Comparison of ENCODE assay signal across 12 cellular contexts in the genomic region with DNA sequence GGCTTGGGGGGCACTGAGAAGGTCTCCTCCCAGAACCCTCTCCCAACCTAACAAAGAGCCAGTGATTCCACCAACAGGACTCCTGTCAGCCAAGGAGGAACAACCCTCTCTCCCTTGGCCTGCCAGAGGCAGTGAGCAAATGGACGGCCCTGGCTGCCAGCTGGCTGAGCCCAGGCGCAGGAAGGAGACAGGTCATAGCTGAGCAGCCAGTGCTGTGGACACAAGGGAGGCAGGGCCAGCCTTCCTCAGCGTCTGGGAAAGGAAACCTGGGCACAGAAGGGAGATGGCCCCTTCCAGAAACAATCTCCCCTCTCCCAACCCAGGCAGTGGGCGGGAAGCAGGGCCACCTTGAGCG. TPM values are rescaled to one million over a fixed set of nuclear protein-coding genes. Genes with fewer than 3 reads are reported as not detected.
A peak's percentile ranks its signal among the peaks of the same experiment; 100 is the strongest.
DNase-seq lines count a peak whose midpoint lies in the region; ATAC-seq and TF ChIP-seq lines count a peak whose summit lies in the region.
"Had no signal": no experiment of that assay in that cellular context is flagged by ENCODE, and none has a peak within 500 bp of the region (broad histone marks: within the 10 kb centered on the region; RNA-seq: fewer than 3 reads in every experiment).

No MANE protein-coding gene starts in this region.

- no peak overlapping the region for H3K9ac ChIP-seq in adipocyte (ENCODE audit: low read length)

- TF ChIP-seq POLR2A in Peyer's patch (IDR thresholded peaks at IDR 0.05) = no peak

- H3K9me3 ChIP-seq in adipocyte (ENCODE audit: control insufficient read depth, low read length) (no peaks in the 10 kb centered on the region), Peyer's patch (no peaks in the 10 kb centered on the region)

- intact Hi-C loops in left ventricle myocardium superior (cut with micrococcal nuclease) = no loop called here
- intact Hi-C loops in sciatic nerve (cut with DNase I) = no loop called here

- ATAC-seq in left ventricle myocardium superior (peak; percentile 90), sciatic nerve (peak; percentile 15), HG03432 (IDR thresholded peaks at IDR 0.05; ENCODE audit: unreplicated experiment) (no peak)

- peak overlapping the region; percentile 54 for H3K4me3 ChIP-seq in adipocyte (ENCODE audit: low read length)
- peak overlapping the region in 1 of 4 donors; percentile 21 for H3K4me3 ChIP-seq in Peyer's patch
- H3K4me3 ChIP-seq: smooth muscle cell had no signal

- DNase-seq in EH (ENCODE audit: low read depth) (peak; percentile 7), adipocyte (ENCODE audit: low read depth) (no peak), left ventricle myocardium superior (peak; percentile 66), sciatic nerve (ENCODE audit: low spot score) (no peak), HT-29 (ENCODE audit: low spot score) (no peak), Peyer's patch (no peak), NCI-H748 (lab: John Stamatoyannopoulos, UW; ENCODE audit: unreplicated experiment) (no peak)
- DNase-seq: activated CD8-positive, alpha-beta T cell treated with anti-CD3 and anti-CD28 coated beads for 36 hours; cortex of kidney; H9 had no signal

- H3K27ac ChIP-seq in Peyer's patch = no peak overlapping the region

- H3K36me3 ChIP-seq in adipocyte (ENCODE audit: control insufficient read depth, insufficient read depth, low read length, severe bottlenecking) (no peaks in the 10 kb centered on the region), Peyer's patch (no peaks in the 10 kb centered on the region)

- TF ChIP-seq CTCF in Peyer's patch (IDR thresholded peaks at IDR 0.05) = no peak

- H3K4me1 ChIP-seq in adipocyte (ENCODE audit: control insufficient read depth, insufficient read depth, low read length) = peaks cover 5% of the 10 kb centered on the region
- peaks cover 0 to 14% (median 0%) of the 10 kb centered on the region in 4 donors for H3K4me1 ChIP-seq in Peyer's patch

- H3K27me3 ChIP-seq in adipocyte (replicated peaks; ENCODE audit: control insufficient read depth, insufficient read depth, low read length) (peaks cover 36% of the 10 kb centered on the region), Peyer's patch (no peaks in the 10 kb centered on the region)

RNA-seq across cellular contexts. Expression of gene MPO, which starts 2.1 kb away (rescaled TPM):
- total RNA-seq in left ventricle myocardium superior (0.42 TPM), sciatic nerve (2.0 TPM), Peyer's patch (1 to 10 TPM in 1 of 4 donors, not detected in 3; 1.7 TPM)
- not detected in 2 replicates for total RNA-seq in HT-29 (2014; rRNA removed; shearing (Covaris generic))
- total RNA-seq: activated CD8-positive, alpha-beta T cell treated with anti-CD3 and anti-CD28 coated beads for 36 hours; H9; smooth muscle cell had no signal

RNA-seq across cellular contexts. Expression of gene LPO, which starts 40.3 kb away (rescaled TPM):
- total RNA-seq in left ventricle myocardium superior (not detected), sciatic nerve (not detected), Peyer's patch (1 to 10 TPM in 2 of 4 donors, not detected in 2; 2.3 to 9.0 TPM)
- not detected in 2 replicates for total RNA-seq in HT-29 (2014; rRNA removed; shearing (Covaris generic))
- total RNA-seq: activated CD8-positive, alpha-beta T cell treated with anti-CD3 and anti-CD28 coated beads for 36 hours had no signal

RNA-seq across cellular contexts. Expression of gene TSPOAP1, which starts 50.0 kb away (rescaled TPM):
- 18.8 TPM for total RNA-seq in left ventricle myocardium superior
- 17.8 TPM for total RNA-seq in sciatic nerve
- 0.86 and 2.4 TPM in 2 replicates for total RNA-seq in HT-29 (2014; rRNA removed; shearing (Covaris generic))
- total RNA-seq in Peyer's patch = 10 to 100 TPM in 2 of 4 donors, 1 to 10 TPM in 2; 9.1 to 11.9 (median 10.4) TPM

RNA-seq across cellular contexts. Expression of gene MKS1, which starts 59.6 kb away (rescaled TPM):
- 10.1 TPM for total RNA-seq in left ventricle myocardium superior
- total RNA-seq in sciatic nerve = 18.7 TPM
- total RNA-seq in HT-29 (2014; rRNA removed; shearing (Covaris generic)) = 5.1 and 8.9 TPM in 2 replicates
- total RNA-seq in Peyer's patch = 10 to 100 TPM in 3 of 4 donors, 1 to 10 TPM in 1; 6.7 to 20.9 (median 14.8) TPM

Comparison
In these comparisons a context has a peak if more than half of its experiments do, and no peak if none do; other contexts are left out.
1. DNase-seq: peak in EH (single experiment) and left ventricle myocardium superior (single experiment); none in adipocyte (single experiment), sciatic nerve (single experiment), HT-29 (single experiment), Peyer's patch (0 of 3) and NCI-H748 (single experiment).